1 cellular context compared by ENCODE assay signal in genomic region chr12:75990189-75990912, GRCh38.
TF ChIP-seq lines count a peak whose summit lies in the region.

No MANE protein-coding gene starts in this region.

TF ChIP-seq in HepG2, 621 proteins besides CTCF, POLR2A, EP300 and RAD21 (continued from another document and continues in another):
- no peak for TF ChIP-seq ZNF431 (CRISPR knock-in tag; IDR thresholded peaks at IDR 0.05; ENCODE audit: borderline replicate concordance, low read depth)
- TF ChIP-seq ZMYM2 (CRISPR knock-in tag; IDR thresholded peaks at IDR 0.05), result 0 out of 2 replicates have a peak, but pooled peaks have one; percentile 1
- TF ChIP-seq, protein P1, sequence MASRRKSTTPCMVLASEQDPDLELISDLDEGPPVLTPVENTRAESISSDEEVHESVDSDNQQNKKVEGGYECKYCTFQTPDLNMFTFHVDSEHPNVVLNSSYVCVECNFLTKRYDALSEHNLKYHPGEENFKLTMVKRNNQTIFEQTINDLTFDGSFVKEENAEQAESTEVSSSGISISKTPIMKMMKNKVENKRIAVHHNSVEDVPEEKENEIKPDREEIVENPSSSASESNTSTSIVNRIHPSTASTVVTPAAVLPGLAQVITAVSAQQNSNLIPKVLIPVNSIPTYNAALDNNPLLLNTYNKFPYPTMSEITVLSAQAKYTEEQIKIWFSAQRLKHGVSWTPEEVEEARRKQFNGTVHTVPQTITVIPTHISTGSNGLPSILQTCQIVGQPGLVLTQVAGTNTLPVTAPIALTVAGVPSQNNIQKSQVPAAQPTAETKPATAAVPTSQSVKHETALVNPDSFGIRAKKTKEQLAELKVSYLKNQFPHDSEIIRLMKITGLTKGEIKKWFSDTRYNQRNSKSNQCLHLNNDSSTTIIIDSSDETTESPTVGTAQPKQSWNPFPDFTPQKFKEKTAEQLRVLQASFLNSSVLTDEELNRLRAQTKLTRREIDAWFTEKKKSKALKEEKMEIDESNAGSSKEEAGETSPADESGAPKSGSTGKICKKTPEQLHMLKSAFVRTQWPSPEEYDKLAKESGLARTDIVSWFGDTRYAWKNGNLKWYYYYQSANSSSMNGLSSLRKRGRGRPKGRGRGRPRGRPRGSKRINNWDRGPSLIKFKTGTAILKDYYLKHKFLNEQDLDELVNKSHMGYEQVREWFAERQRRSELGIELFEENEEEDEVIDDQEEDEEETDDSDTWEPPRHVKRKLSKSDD (CRISPR knock-in tag; IDR thresholded peaks at IDR 0.05; ENCODE audit: low read depth), result peak; percentile 74; the same call in 1 of the 2 replicates
- TF ChIP-seq, protein P2, sequence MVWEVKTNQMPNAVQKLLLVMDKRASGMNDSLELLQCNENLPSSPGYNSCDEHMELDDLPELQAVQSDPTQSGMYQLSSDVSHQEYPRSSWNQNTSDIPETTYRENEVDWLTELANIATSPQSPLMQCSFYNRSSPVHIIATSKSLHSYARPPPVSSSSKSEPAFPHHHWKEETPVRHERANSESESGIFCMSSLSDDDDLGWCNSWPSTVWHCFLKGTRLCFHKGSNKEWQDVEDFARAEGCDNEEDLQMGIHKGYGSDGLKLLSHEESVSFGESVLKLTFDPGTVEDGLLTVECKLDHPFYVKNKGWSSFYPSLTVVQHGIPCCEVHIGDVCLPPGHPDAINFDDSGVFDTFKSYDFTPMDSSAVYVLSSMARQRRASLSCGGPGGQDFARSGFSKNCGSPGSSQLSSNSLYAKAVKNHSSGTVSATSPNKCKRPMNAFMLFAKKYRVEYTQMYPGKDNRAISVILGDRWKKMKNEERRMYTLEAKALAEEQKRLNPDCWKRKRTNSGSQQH (CRISPR knock-in tag; IDR thresholded peaks at IDR 0.05; ENCODE audit: low read depth), result no peak
- TF ChIP-seq HMG20B (CRISPR knock-in tag; conservative IDR thresholded peaks at IDR 0.05), result peak; percentile 93
- TF ChIP-seq ZNF207 (IDR thresholded peaks at IDR 0.05; ENCODE audit: borderline replicate concordance), result no peak
- TF ChIP-seq, protein P3, sequence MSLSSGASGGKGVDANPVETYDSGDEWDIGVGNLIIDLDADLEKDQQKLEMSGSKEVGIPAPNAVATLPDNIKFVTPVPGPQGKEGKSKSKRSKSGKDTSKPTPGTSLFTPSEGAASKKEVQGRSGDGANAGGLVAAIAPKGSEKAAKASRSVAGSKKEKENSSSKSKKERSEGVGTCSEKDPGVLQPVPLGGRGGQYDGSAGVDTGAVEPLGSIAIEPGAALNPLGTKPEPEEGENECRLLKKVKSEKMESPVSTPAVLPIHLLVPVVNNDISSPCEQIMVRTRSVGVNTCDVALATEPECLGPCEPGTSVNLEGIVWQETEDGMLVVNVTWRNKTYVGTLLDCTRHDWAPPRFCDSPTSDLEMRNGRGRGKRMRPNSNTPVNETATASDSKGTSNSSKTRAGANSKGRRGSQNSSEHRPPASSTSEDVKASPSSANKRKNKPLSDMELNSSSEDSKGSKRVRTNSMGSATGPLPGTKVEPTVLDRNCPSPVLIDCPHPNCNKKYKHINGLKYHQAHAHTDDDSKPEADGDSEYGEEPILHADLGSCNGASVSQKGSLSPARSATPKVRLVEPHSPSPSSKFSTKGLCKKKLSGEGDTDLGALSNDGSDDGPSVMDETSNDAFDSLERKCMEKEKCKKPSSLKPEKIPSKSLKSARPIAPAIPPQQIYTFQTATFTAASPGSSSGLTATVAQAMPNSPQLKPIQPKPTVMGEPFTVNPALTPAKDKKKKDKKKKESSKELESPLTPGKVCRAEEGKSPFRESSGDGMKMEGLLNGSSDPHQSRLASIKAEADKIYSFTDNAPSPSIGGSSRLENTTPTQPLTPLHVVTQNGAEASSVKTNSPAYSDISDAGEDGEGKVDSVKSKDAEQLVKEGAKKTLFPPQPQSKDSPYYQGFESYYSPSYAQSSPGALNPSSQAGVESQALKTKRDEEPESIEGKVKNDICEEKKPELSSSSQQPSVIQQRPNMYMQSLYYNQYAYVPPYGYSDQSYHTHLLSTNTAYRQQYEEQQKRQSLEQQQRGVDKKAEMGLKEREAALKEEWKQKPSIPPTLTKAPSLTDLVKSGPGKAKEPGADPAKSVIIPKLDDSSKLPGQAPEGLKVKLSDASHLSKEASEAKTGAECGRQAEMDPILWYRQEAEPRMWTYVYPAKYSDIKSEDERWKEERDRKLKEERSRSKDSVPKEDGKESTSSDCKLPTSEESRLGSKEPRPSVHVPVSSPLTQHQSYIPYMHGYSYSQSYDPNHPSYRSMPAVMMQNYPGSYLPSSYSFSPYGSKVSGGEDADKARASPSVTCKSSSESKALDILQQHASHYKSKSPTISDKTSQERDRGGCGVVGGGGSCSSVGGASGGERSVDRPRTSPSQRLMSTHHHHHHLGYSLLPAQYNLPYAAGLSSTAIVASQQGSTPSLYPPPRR (CRISPR knock-in tag; IDR thresholded peaks at IDR 0.05; ENCODE audit: borderline replicate concordance), result peak; percentile 99
- TF ChIP-seq, protein P4, sequence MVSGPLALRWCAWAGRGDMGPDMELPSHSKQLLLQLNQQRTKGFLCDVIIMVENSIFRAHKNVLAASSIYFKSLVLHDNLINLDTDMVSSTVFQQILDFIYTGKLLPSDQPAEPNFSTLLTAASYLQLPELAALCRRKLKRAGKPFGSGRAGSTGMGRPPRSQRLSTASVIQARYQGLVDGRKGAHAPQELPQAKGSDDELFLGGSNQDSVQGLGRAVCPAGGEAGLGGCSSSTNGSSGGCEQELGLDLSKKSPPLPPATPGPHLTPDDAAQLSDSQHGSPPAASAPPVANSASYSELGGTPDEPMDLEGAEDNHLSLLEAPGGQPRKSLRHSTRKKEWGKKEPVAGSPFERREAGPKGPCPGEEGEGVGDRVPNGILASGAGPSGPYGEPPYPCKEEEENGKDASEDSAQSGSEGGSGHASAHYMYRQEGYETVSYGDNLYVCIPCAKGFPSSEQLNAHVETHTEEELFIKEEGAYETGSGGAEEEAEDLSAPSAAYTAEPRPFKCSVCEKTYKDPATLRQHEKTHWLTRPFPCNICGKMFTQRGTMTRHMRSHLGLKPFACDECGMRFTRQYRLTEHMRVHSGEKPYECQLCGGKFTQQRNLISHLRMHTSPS (CRISPR knock-in tag; IDR thresholded peaks at IDR 0.05; ENCODE audit: low read depth), result no peak
- no peak for TF ChIP-seq ZSCAN22 (CRISPR knock-in tag; IDR thresholded peaks at IDR 0.05)
- TF ChIP-seq, protein P5, sequence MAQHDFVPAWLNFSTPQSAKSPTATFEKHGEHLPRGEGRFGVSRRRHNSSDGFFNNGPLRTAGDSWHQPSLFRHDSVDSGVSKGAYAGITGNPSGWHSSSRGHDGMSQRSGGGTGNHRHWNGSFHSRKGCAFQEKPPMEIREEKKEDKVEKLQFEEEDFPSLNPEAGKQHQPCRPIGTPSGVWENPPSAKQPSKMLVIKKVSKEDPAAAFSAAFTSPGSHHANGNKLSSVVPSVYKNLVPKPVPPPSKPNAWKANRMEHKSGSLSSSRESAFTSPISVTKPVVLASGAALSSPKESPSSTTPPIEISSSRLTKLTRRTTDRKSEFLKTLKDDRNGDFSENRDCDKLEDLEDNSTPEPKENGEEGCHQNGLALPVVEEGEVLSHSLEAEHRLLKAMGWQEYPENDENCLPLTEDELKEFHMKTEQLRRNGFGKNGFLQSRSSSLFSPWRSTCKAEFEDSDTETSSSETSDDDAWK (CRISPR knock-in tag; IDR thresholded peaks at IDR 0.05), result no peak
- peak; percentile 80 for TF ChIP-seq FOSL2 (CRISPR knock-in tag; IDR thresholded peaks at IDR 0.05)
- peak; percentile 100 for TF ChIP-seq MBD4 (IDR thresholded peaks at IDR 0.05; ENCODE audit: borderline replicate concordance, low read length)
- peak; percentile 75; the same call in 1 of the 2 replicates for TF ChIP-seq HMGXB3 (CRISPR knock-in tag; IDR thresholded peaks at IDR 0.05; ENCODE audit: borderline replicate concordance)
- no peak for TF ChIP-seq ZBTB2 (CRISPR knock-in tag; IDR thresholded peaks at IDR 0.05; ENCODE audit: low read depth)
- no peak for TF ChIP-seq TBP (CRISPR knock-in tag; IDR thresholded peaks at IDR 0.05)
- no peak for TF ChIP-seq SMARCC2 (IDR thresholded peaks at IDR 0.05)
- no peak for TF ChIP-seq TAF15 (IDR thresholded peaks at IDR 0.05; ENCODE audit: low read depth, low read length, poor library complexity, severe bottlenecking)
- no peak for TF ChIP-seq SNAI1 (CRISPR knock-in tag; IDR thresholded peaks at IDR 0.05; ENCODE audit: borderline replicate concordance)
- no peak for TF ChIP-seq ZNF451 (CRISPR knock-in tag; IDR thresholded peaks at IDR 0.05)
- TF ChIP-seq POGZ (CRISPR knock-in tag; IDR thresholded peaks at IDR 0.05), result peak; percentile 90
- TF ChIP-seq ZMAT5 (CRISPR knock-in tag; IDR thresholded peaks at IDR 0.05; ENCODE audit: borderline replicate concordance, low read depth), result no peak
- TF ChIP-seq, protein P6, sequence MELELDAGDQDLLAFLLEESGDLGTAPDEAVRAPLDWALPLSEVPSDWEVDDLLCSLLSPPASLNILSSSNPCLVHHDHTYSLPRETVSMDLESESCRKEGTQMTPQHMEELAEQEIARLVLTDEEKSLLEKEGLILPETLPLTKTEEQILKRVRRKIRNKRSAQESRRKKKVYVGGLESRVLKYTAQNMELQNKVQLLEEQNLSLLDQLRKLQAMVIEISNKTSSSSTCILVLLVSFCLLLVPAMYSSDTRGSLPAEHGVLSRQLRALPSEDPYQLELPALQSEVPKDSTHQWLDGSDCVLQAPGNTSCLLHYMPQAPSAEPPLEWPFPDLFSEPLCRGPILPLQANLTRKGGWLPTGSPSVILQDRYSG (CRISPR knock-in tag; IDR thresholded peaks at IDR 0.05), result no peak
- TF ChIP-seq CSRNP1 (CRISPR knock-in tag; IDR thresholded peaks at IDR 0.05), result 0 out of 2 replicates have a peak, but pooled peaks have one; percentile 57
- no peak for TF ChIP-seq ZNF143 (CRISPR knock-in tag; IDR thresholded peaks at IDR 0.05)
- 0 out of 2 replicates have a peak, but pooled peaks have one; percentile 36 for TF ChIP-seq ZNF510 (CRISPR knock-in tag; IDR thresholded peaks at IDR 0.05; ENCODE audit: low read depth)
- TF ChIP-seq JUND (CRISPR knock-in tag; IDR thresholded peaks at IDR 0.05), result peak; percentile 87
- TF ChIP-seq, protein P7, sequence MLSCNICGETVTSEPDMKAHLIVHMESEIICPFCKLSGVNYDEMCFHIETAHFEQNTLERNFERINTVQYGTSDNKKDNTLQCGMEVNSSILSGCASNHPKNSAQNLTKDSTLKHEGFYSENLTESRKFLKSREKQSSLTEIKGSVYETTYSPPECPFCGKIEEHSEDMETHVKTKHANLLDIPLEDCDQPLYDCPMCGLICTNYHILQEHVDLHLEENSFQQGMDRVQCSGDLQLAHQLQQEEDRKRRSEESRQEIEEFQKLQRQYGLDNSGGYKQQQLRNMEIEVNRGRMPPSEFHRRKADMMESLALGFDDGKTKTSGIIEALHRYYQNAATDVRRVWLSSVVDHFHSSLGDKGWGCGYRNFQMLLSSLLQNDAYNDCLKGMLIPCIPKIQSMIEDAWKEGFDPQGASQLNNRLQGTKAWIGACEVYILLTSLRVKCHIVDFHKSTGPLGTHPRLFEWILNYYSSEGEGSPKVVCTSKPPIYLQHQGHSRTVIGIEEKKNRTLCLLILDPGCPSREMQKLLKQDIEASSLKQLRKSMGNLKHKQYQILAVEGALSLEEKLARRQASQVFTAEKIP (CRISPR knock-in tag; IDR thresholded peaks at IDR 0.05; ENCODE audit: borderline replicate concordance), result no peak
- TF ChIP-seq GATA4 (IDR thresholded peaks at IDR 0.05; ENCODE audit: borderline replicate concordance, low read depth), result peak; percentile 96
- TF ChIP-seq KLF11 (CRISPR knock-in tag; IDR thresholded peaks at IDR 0.05), result peak; percentile 83; the same call in 1 of the 2 replicates
- TF ChIP-seq SRF (IDR thresholded peaks at IDR 0.05; ENCODE audit: low read depth, low read length), result no peak
- peak; percentile 61 for TF ChIP-seq ETV5 (CRISPR knock-in tag; IDR thresholded peaks at IDR 0.05; ENCODE audit: borderline replicate concordance)
- peak; percentile 35; the same call in 1 of the 2 replicates for TF ChIP-seq DMAP1 (CRISPR knock-in tag; IDR thresholded peaks at IDR 0.05)
